19 cellular contexts compared by ENCODE assay signal in the genomic region with DNA sequence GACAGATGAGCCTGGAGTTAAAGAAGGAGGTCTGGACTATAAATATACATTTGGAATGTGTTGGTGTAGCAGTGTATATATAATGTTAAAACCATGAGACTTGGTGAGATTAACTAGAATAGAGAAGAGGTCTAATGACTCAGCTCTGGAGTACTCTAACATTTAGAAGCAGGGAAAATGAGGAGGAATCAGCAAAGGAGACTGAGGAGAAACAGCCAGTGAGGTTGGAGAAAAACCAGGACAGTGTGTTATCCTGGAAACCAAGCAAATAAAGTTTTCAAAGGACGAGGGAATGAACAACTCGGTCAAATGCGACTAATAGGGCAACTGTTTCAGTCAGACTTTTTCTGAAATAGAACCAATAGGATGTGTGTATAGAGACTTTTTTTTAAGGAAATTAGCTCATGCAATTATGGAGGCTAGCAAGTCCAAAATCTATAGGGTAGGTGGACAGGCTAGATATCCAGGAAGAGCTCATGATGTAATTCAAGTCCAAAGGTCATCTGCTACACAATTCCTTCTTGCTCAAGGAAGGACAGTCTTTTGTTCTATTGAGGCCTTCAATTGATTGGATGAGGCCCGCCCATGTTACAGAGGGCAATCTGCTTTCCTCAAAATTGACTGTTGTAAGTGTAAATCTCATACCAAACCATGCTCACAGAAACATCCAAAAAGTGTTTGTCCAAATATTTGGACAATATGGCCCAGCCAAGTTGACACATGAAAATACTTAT. TPM values are rescaled to one million over a fixed set of nuclear protein-coding genes. Genes with fewer than 3 reads are reported as not detected.
A peak's percentile ranks its signal among the peaks of the same experiment; 100 is the strongest.
DNase-seq lines count a peak whose midpoint lies in the region; ATAC-seq and TF ChIP-seq lines count a peak whose summit lies in the region.
"Had no signal": no experiment of that assay in that cellular context is flagged by ENCODE, and none has a peak within 500 bp of the region (broad histone marks: within the 10 kb centered on the region; RNA-seq: fewer than 3 reads in every experiment).

No MANE protein-coding gene starts in this region.

- H3K36me3 ChIP-seq in left ventricle myocardium inferior (no peaks in the 10 kb centered on the region), mucosa of descending colon (ENCODE audit: low read depth) (no peaks in the 10 kb centered on the region), aorta (ENCODE audit: control insufficient read depth in 1 of 2, insufficient read depth in 2 of 2, low read length in 1 of 2) (no peaks in the 10 kb centered on the region)
- H3K36me3 ChIP-seq in CD8-positive, alpha-beta memory T cell (ENCODE audit: insufficient read depth, low read length) = no peaks in the 10 kb centered on the region
- H3K36me3 ChIP-seq: left lung, uterus had no signal

- CTCF ChIA-PET in CD8-positive, alpha-beta memory T cell (lab: Charles Lee) = no interaction called here

- WGBS in aorta, 2 donors = 49 to 59% methylated on average over 4 of the region's 4 CpGs

- no peak overlapping the region for H3K4me3 ChIP-seq in left ventricle myocardium inferior
- no peak overlapping the region for H3K4me3 ChIP-seq in astrocyte of the spinal cord (ENCODE audit: low read depth, low read length)
- no peak overlapping the region for H3K4me3 ChIP-seq in mucosa of descending colon
- no peak overlapping the region for H3K4me3 ChIP-seq in aorta (ENCODE audit: low read length in 2 of 2)
- no peak overlapping the region for H3K4me3 ChIP-seq in CD8-positive, alpha-beta memory T cell (ENCODE audit: low read length)
- H3K4me3 ChIP-seq: left lung, uterus had no signal

- no peak for DNase-seq in left ventricle myocardium inferior
- DNase-seq in Right ventricle myocardium superior = no peak
- DNase-seq in astrocyte of the spinal cord (ENCODE audit: low read depth, low spot score) = peak; percentile 27
- no peak for DNase-seq in mucosa of descending colon
- no peak for DNase-seq in aorta
- DNase-seq in stimulated activated naive CD4-positive, alpha-beta T cell (lab: John Stamatoyannopoulos, UW) = no peak
- DNase-seq in CD8-positive, alpha-beta memory T cell = no peak
- no peak for DNase-seq in T-helper 2 cell
- DNase-seq: activated CD8-positive, alpha-beta memory T cell treated with anti-CD3 and anti-CD28 coated beads, Interleukin-2, amount 50 U/mL, for 48 hours; activated naive CD8-positive, alpha-beta T cell treated with anti-CD3 and anti-CD28 coated beads for 36 hours; erythroblast; H7; left lung; naive thymus-derived CD8-positive, alpha-beta T cell; NCI-H1417 treated with DMSO at 0.1 percent for 48 hours; stimulated activated CD4-positive, alpha-beta T cell treated with anti-CD3 and anti-CD28 coated beads, Interleukin-2, amount 100 ng/mL, for 24 hours; stimulated activated CD8-positive, alpha-beta memory T cell treated with anti-CD3 and anti-CD28 coated beads, Interleukin-4, amount 100 ng/mL, for 48 hours; uterus had no signal

- H3K9me3 ChIP-seq in left ventricle myocardium inferior (replicated peaks) (no peaks in the 10 kb centered on the region), mucosa of descending colon (no peaks in the 10 kb centered on the region), aorta (ENCODE audit: control insufficient read depth, low read length) (no peaks in the 10 kb centered on the region)
- H3K9me3 ChIP-seq in CD8-positive, alpha-beta memory T cell (ENCODE audit: low read length) = no peaks in the 10 kb centered on the region
- H3K9me3 ChIP-seq: left lung, uterus had no signal

- H3K36me3 Mint-ChIP-seq in CD8-positive, alpha-beta memory T cell = no peaks in the 10 kb centered on the region
- H3K36me3 Mint-ChIP-seq: activated naive CD8-positive, alpha-beta T cell treated with anti-CD3 and anti-CD28 coated beads for 36 hours; naive thymus-derived CD8-positive, alpha-beta T cell had no signal

- peaks cover 0 to 4% (median 1%) of the 10 kb centered on the region in 5 donors for H3K9me3 Mint-ChIP-seq in CD8-positive, alpha-beta memory T cell
- H3K9me3 Mint-ChIP-seq: activated naive CD8-positive, alpha-beta T cell treated with anti-CD3 and anti-CD28 coated beads for 36 hours; naive thymus-derived CD8-positive, alpha-beta T cell; T-helper 1 cell treated with Interleukin-12 subunit alpha and Interleukin-12 subunit beta and Interleukin-4 antibody, amounts not matched to agents 30 μg/mL and 1 μg/mL, for 36 hours had no signal

- H3K27me3 Mint-ChIP-seq in CD8-positive, alpha-beta memory T cell = peaks cover 0 to 4% of the 10 kb centered on the region in 2 donors

- no peak for TF ChIP-seq CTCF in left ventricle myocardium inferior (IDR thresholded peaks at IDR 0.05; ENCODE audit: borderline replicate concordance)
- no peak for TF ChIP-seq CTCF in astrocyte of the spinal cord (IDR thresholded peaks at IDR 0.05; ENCODE audit: low read depth, low read length)
- no peak for TF ChIP-seq CTCF in mucosa of descending colon (IDR thresholded peaks at IDR 0.05)

- no peak overlapping the region for H3K27ac Mint-ChIP-seq in CD8-positive, alpha-beta memory T cell
- H3K27ac Mint-ChIP-seq: activated naive CD8-positive, alpha-beta T cell treated with anti-CD3 and anti-CD28 coated beads for 36 hours; T-helper 1 cell treated with Interleukin-12 subunit alpha and Interleukin-12 subunit beta and Interleukin-4 antibody, amounts not matched to agents 30 μg/mL and 1 μg/mL, for 36 hours had no signal

- H3K27me3 ChIP-seq in left ventricle myocardium inferior (ENCODE audit: low read depth) (no peaks in the 10 kb centered on the region), aorta (ENCODE audit: control insufficient read depth in 1 of 2, insufficient read depth in 2 of 2, low read length in 1 of 2) (no peaks in the 10 kb centered on the region)
- no peaks in the 10 kb centered on the region for H3K27me3 ChIP-seq in CD8-positive, alpha-beta memory T cell (ENCODE audit: insufficient read depth, low read length, poor library complexity, severe bottlenecking)
- H3K27me3 ChIP-seq: left lung, uterus had no signal

- no peaks in the 10 kb centered on the region for H3K4me1 Mint-ChIP-seq in CD8-positive, alpha-beta memory T cell
- H3K4me1 Mint-ChIP-seq: activated naive CD8-positive, alpha-beta T cell treated with anti-CD3 and anti-CD28 coated beads for 36 hours had no signal

- in situ Hi-C loops in astrocyte of the spinal cord (cut with HindIII; ENCODE audit: low sequenced_read_pairs) = no loop called here

- peaks cover 10% of the 10 kb centered on the region for H3K4me1 ChIP-seq in left ventricle myocardium inferior
- H3K4me1 ChIP-seq in mucosa of descending colon (ENCODE audit: low read depth) = peaks cover 5% of the 10 kb centered on the region
- H3K4me1 ChIP-seq in aorta (ENCODE audit: control insufficient read depth in 1 of 2, insufficient read depth in 2 of 2, low read length in 2 of 2) = peaks cover 2 to 14% of the 10 kb centered on the region in 2 donors
- H3K4me1 ChIP-seq in CD8-positive, alpha-beta memory T cell (ENCODE audit: insufficient read depth, low read length) = no peaks in the 10 kb centered on the region
- H3K4me1 ChIP-seq: left lung, uterus had no signal

- H3K27ac ChIP-seq in left ventricle myocardium inferior (replicated peaks) (peak overlapping the region; percentile 79), aorta (ENCODE audit: low read depth in 1 of 2, low read length in 2 of 2) (no peak overlapping the region)
- no peak overlapping the region for H3K27ac ChIP-seq in CD8-positive, alpha-beta memory T cell (ENCODE audit: low read depth, low read length)
- H3K27ac ChIP-seq: left lung, uterus had no signal

- ATAC-seq in Right ventricle myocardium superior (ENCODE audit: poor library complexity) (no peak), mucosa of descending colon (peak; percentile 76), aorta (ENCODE audit: low FRiP score) (peak; percentile 31)
- ATAC-seq: left lung; naive thymus-derived CD8-positive, alpha-beta T cell had no signal

- H3K4me3 Mint-ChIP-seq in CD8-positive, alpha-beta memory T cell = no peak overlapping the region
- H3K4me3 Mint-ChIP-seq: activated naive CD8-positive, alpha-beta T cell treated with anti-CD3 and anti-CD28 coated beads for 36 hours; T-helper 1 cell treated with Interleukin-12 subunit alpha and Interleukin-12 subunit beta and Interleukin-4 antibody, amounts not matched to agents 30 μg/mL and 1 μg/mL, for 36 hours had no signal

- POLR2A ChIA-PET in CD8-positive, alpha-beta memory T cell (lab: Charles Lee) = no interaction called here

- intact Hi-C loops in left ventricle myocardium inferior (cut with micrococcal nuclease) (no loop called here), Right ventricle myocardium superior (cut with DNase I) (no loop called here), mucosa of descending colon (cut with DNase I, micrococcal nuclease) (no loop called here), aorta (cut with DNase I) (no loop called here)

RNA-seq across cellular contexts. Expression of gene SESTD1, which starts 10.8 kb away (rescaled TPM):
- 33.7 TPM for total RNA-seq in left ventricle myocardium inferior
- 37.4 TPM for total RNA-seq in Right ventricle myocardium superior
- total RNA-seq in mucosa of descending colon = 100 to 1,000 TPM in 1 of 3 donors, 10 to 100 TPM in 2; 25.6 to 102 (median 44.0) TPM
- 100 to 1,000 TPM; 157 to 159 TPM for total RNA-seq in aorta
- 10 to 100 TPM; 39.2 to 51.6 TPM for polyA plus RNA-seq in aorta
- total RNA-seq in CD8-positive, alpha-beta memory T cell = 1 to 10 TPM; 1.6 to 3.7 TPM
- polyA plus RNA-seq in CD8-positive, alpha-beta memory T cell = 2.2 TPM
